8 cellular contexts compared by ENCODE assay signal in genomic region chr15:32029409-32029861, GRCh38. TPM values are rescaled to one million over a fixed set of nuclear protein-coding genes. Genes with fewer than 3 reads are reported as not detected.
A peak's percentile ranks its signal among the peaks of the same experiment; 100 is the strongest.
DNase-seq lines count a peak whose midpoint lies in the region; ATAC-seq, FAIRE-seq and TF ChIP-seq lines count a peak whose summit lies in the region.

No MANE protein-coding gene starts in this region.

- dilution Hi-C loops in endothelial cell of umbilical vein (cut with MboI; ENCODE audit: extremely low pct_ligation_motif_present, low sequenced_read_pairs): no loop called here

- H3K4me3 Mint-ChIP-seq in neural progenitor cell: peak overlapping the region; percentile 87

- no peak overlapping the region for H3K27ac ChIP-seq in endothelial cell of umbilical vein (ENCODE audit: insufficient read depth, low read depth, low read length)
- no peak overlapping the region for H3K27ac ChIP-seq in neural progenitor cell

- H3K4me1 ChIP-seq in endothelial cell of umbilical vein (ENCODE audit: control insufficient read depth, extremely low read depth, insufficient read depth, low read length) (no peaks in the 10 kb centered on the region), neural progenitor cell (no peaks in the 10 kb centered on the region)

- H3K27ac Mint-ChIP-seq in neural progenitor cell: no peak overlapping the region

- H3K9me3 ChIP-seq in endothelial cell of umbilical vein (replicated peaks; ENCODE audit: control insufficient read depth, insufficient read depth, low read length): no peaks in the 10 kb centered on the region
- no peaks in the 10 kb centered on the region for H3K9me3 ChIP-seq in neural progenitor cell (ENCODE audit: low read depth)

- H3K27me3 ChIP-seq in GM06990 (replicated peaks; ENCODE audit: control insufficient read depth, insufficient read depth, low read length) (peaks cover 2% of the 10 kb centered on the region), endothelial cell of umbilical vein (ENCODE audit: control insufficient read depth in 2 of 2, insufficient read depth in 2 of 2, low read length in 2 of 2) (peaks cover 26 to 30% of the 10 kb centered on the region in 2 experiments), neural progenitor cell (peaks cover 15% of the 10 kb centered on the region)

- no peak overlapping the region for H3K9ac ChIP-seq in endothelial cell of umbilical vein (replicated peaks; ENCODE audit: extremely low read depth, insufficient read depth, low read length)
- H3K9ac ChIP-seq in neural progenitor cell: no peak overlapping the region

- intact Hi-C loops in endothelial cell of umbilical vein (cut with micrococcal nuclease): no loop called here

- BruUV-seq in endothelial cell of umbilical vein (replicated peaks; lab: Mats Ljungman, UMichigan): no TSS peak

- TF ChIP-seq CTCF in GM06990 (IDR thresholded peaks at IDR 0.05; ENCODE audit: insufficient read depth, low read length, poor library complexity, severe bottlenecking) (peak; percentile 34), endothelial cell of umbilical vein (IDR thresholded peaks at IDR 0.05; ENCODE audit: extremely low read depth in 1 of 2, insufficient read depth in 1 of 2, low read depth in 1 of 2, low read length in 2 of 2) (peak in 1 of 2 donors; percentile 41), neural progenitor cell (IDR thresholded peaks at IDR 0.05) (peak; percentile 55)

- H4K20me1 ChIP-seq in endothelial cell of umbilical vein (replicated peaks; ENCODE audit: control insufficient read depth, extremely low read depth, insufficient read depth, low read length) (no peaks in the 10 kb centered on the region), neural progenitor cell (ENCODE audit: low read depth) (no peaks in the 10 kb centered on the region)

- H3K36me3 ChIP-seq in GM06990 (ENCODE audit: control insufficient read depth, insufficient read depth, low read length) (no peaks in the 10 kb centered on the region), endothelial cell of umbilical vein (ENCODE audit: control insufficient read depth in 2 of 2, extremely low read depth in 1 of 2, insufficient read depth in 2 of 2, low read length in 2 of 2) (no peaks in the 10 kb centered on the region), neural progenitor cell (no peaks in the 10 kb centered on the region)

- CTCF ChIA-PET in endothelial cell of umbilical vein (lab: Charles Lee): interaction anchor here (1.0 to 1.4 kb wide), 2 partner anchors 8 to 10 kb away, joined by 4 to 5 read pairs; no protein-coding TSS in a partner anchor

- H3K9me3 Mint-ChIP-seq in neural progenitor cell: no peaks in the 10 kb centered on the region

- peaks cover 2% of the 10 kb centered on the region for H3K36me3 Mint-ChIP-seq in neural progenitor cell

- peaks cover 5% of the 10 kb centered on the region for H3K27me3 Mint-ChIP-seq in neural progenitor cell (ENCODE audit: insufficient read depth, low read depth)

- ATAC-seq in HG02840 (IDR thresholded peaks at IDR 0.05; ENCODE audit: low FRiP score, unreplicated experiment): no peak
- ATAC-seq in HG02610 (IDR thresholded peaks at IDR 0.05; ENCODE audit: unreplicated experiment): no peak
- no peak for ATAC-seq in GM18870 (IDR thresholded peaks at IDR 0.05; ENCODE audit: unreplicated experiment)
- no peak for ATAC-seq in GM21423 (IDR thresholded peaks at IDR 0.05; ENCODE audit: unreplicated experiment)

- H3K4me2 ChIP-seq in endothelial cell of umbilical vein (ENCODE audit: insufficient read depth, low read length): no peak overlapping the region
- H3K4me2 ChIP-seq in neural progenitor cell: peak overlapping the region; percentile 82

- no peak overlapping the region for H2AFZ ChIP-seq in endothelial cell of umbilical vein (ENCODE audit: low read depth, low read length)
- H2AFZ ChIP-seq in neural progenitor cell (replicated peaks): peak overlapping the region; percentile 86

- DNase-seq in GM06990 (ENCODE audit: extremely low read depth, insufficient read length) (peak; percentile 22), NCI-H446 (lab: John Stamatoyannopoulos, UW) (peak; percentile 38 to 68), endothelial cell of umbilical vein (ENCODE audit: low read depth, low spot score) (peak; percentile 10), neural progenitor cell (ENCODE audit: low spot score) (peak; percentile 80)

- H3K9me1 ChIP-seq in endothelial cell of umbilical vein (replicated peaks; ENCODE audit: control insufficient read depth, extremely low read depth, insufficient read depth, low read length): no peaks in the 10 kb centered on the region

- peaks cover 16% of the 10 kb centered on the region for H3F3A ChIP-seq in neural progenitor cell (ENCODE audit: low read depth)

- TF ChIP-seq POLR2A in endothelial cell of umbilical vein (IDR thresholded peaks at IDR 0.05; ENCODE audit: low read depth, low read length): no peak

- no peaks in the 10 kb centered on the region for H3K79me2 ChIP-seq in endothelial cell of umbilical vein (ENCODE audit: control insufficient read depth, insufficient read depth, low read length)
- no peaks in the 10 kb centered on the region for H3K79me2 ChIP-seq in neural progenitor cell (ENCODE audit: low read depth)

- peaks cover 13% of the 10 kb centered on the region for H3K4me1 Mint-ChIP-seq in neural progenitor cell

- H3K4me3 ChIP-seq in GM06990 (replicated peaks; ENCODE audit: low read depth, low read length): no peak overlapping the region
- H3K4me3 ChIP-seq in endothelial cell of umbilical vein (replicated peaks in 1 of 3; ENCODE audit: insufficient read depth in 1 of 3, low read depth in 1 of 3, low read length in 3 of 3): no peak overlapping the region
- H3K4me3 ChIP-seq in neural progenitor cell: peak overlapping the region; percentile 58

- FAIRE-seq in endothelial cell of umbilical vein (lab: Jason Lieb, UNC): no peak

- POLR2A ChIA-PET in endothelial cell of umbilical vein (lab: Charles Lee): no interaction called here

TF ChIP-seq in endothelial cell of umbilical vein, 7 proteins besides CTCF, POLR2A, EP300 and RAD21:
- TF ChIP-seq GATA2 (IDR thresholded peaks at IDR 0.05; ENCODE audit: insufficient read depth, insufficient read length, low read depth, low read length): no peak
- TF ChIP-seq EZH2 (IDR thresholded peaks at IDR 0.05; ENCODE audit: borderline replicate concordance, low read depth, low read length, severe bottlenecking): peak; percentile 39
TF ChIP-seq in endothelial cell of umbilical vein: peak in this region for 1.

RNA-seq across cellular contexts. Expression of gene CHRNA7, which starts 0.9 kb away (rescaled TPM):
- total RNA-seq in endothelial cell of umbilical vein (2.6 and 2.7 TPM in 2 replicates), neural progenitor cell (ENCODE audit: low replicate concordance) (8.7 and 14.0 TPM in 2 replicates)
- polyA plus RNA-seq in endothelial cell of umbilical vein: 0.51 and 0.70 TPM in 2 replicates
- 0.12 and 0.25 TPM in 2 replicates for polyA plus RNA-seq in endothelial cell of umbilical vein (2011; cell fraction: cytosol; rRNA removed)
- polyA plus RNA-seq in endothelial cell of umbilical vein (2011; cell fraction: nucleus; rRNA removed): 1.4 and 1.6 TPM in 2 replicates
- 1.4 and 2.3 TPM in 2 replicates for polyA plus RNA-seq in endothelial cell of umbilical vein (2012)
- 0.59 and 1.8 TPM in 2 replicates for polyA minus RNA-seq in endothelial cell of umbilical vein
- 1.1 TPM for polyA minus RNA-seq in endothelial cell of umbilical vein (2011; cell fraction: cytosol; rRNA and poly(A)+ RNA removed)
- 1.3 and 3.0 TPM in 2 replicates for polyA minus RNA-seq in endothelial cell of umbilical vein (2011; cell fraction: nucleus; rRNA and poly(A)+ RNA removed)

Comparison
In these comparisons a context has a peak if more than half of its experiments do, and no peak if none do; other contexts are left out.
1. DNase-seq: peak in every context shown above with its lines; median percentile 80 in neural progenitor cell; 53 in NCI-H446; 22 in GM06990; 10 in endothelial cell of umbilical vein.